ENCODE assay signal across 14 cellular contexts in the genomic region with DNA sequence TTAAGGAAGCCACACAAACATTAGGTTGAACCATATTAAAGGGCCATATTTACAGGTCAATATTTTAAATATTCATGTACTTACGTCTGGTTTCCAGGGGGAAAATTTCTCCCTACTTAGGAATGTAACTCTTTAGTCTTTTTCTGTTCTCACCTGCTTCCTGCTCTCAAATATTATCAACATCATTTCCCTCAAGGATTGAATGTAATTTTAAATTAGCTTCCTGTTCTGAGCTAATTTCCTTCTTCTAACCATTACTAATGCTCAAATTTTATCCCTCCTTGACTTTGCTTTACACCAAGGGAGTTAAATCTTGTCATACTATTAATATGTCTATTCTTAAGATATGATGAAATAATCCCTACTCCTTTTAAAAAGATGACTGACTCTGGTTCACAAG.
"Had no signal": no experiment of that assay in that cellular context is flagged by ENCODE, and none has a peak within 500 bp of the region (broad histone marks: within the 10 kb centered on the region; RNA-seq: fewer than 3 reads in every experiment).

No MANE protein-coding gene starts in this region.

- H3K27ac ChIP-seq: foreskin keratinocyte, hepatocyte, parathyroid adenoma, psoas muscle had no signal

- ATAC-seq: foreskin keratinocyte, psoas muscle, sciatic nerve had no signal

- H3K4me2 ChIP-seq: hepatocyte had no signal

- H3K27me3 ChIP-seq: foreskin keratinocyte, hepatocyte had no signal

- H3K4me3 ChIP-seq: hepatocyte, psoas muscle had no signal

- H3K4me1 ChIP-seq: foreskin keratinocyte, parathyroid adenoma, psoas muscle had no signal

- H3K9me3 ChIP-seq: psoas muscle had no signal

- FAIRE-seq: endometrium had no signal

- DNase-seq: cortex of kidney; effector memory CD4-positive, alpha-beta T cell; foreskin keratinocyte; head of caudate nucleus; occipital lobe; psoas muscle; stimulated activated CD4-positive, alpha-beta T cell treated with anti-CD3 and anti-CD28 coated beads, Interleukin-2, amount 100 ng/mL, for 24 hours; stimulated activated CD4-positive, alpha-beta T cell treated with anti-CD3 and anti-CD28 coated beads, Interleukin-4, amount 100 ng/mL, for 4 hours; stimulated activated naive CD4-positive, alpha-beta T cell; trophoblast cell had no signal

- H2AFZ ChIP-seq: hepatocyte, parathyroid adenoma had no signal

- H3K9ac ChIP-seq: parathyroid adenoma had no signal

- H3K79me2 ChIP-seq: hepatocyte, parathyroid adenoma had no signal
